Comparison of ENCODE assay signal across 12 cellular contexts in genomic region chr13:95267662-95268369, GRCh38. TPM values are rescaled to one million over a fixed set of nuclear protein-coding genes. Genes with fewer than 3 reads are reported as not detected.
DNase-seq lines count a peak whose midpoint lies in the region; ATAC-seq and TF ChIP-seq lines count a peak whose summit lies in the region.
"Had no signal": no experiment of that assay in that cellular context is flagged by ENCODE, and none has a peak within 500 bp of the region (broad histone marks: within the 10 kb centered on the region; RNA-seq: fewer than 3 reads in every experiment).

No MANE protein-coding gene starts in this region.

- H3K79me1 ChIP-seq in IMR-90 (ENCODE audit: low read depth in 1 of 2, low read length in 2 of 2) = peaks cover 21 to 45% of the 10 kb centered on the region in 2 experiments

- peak overlapping the region; percentile 95 for H3K27ac ChIP-seq in IMR-90 (ENCODE audit: insufficient read depth, low read length)
- H3K27ac ChIP-seq: pancreas had no signal

- peak overlapping the region; percentile 96 for H3K4ac ChIP-seq in IMR-90 (ENCODE audit: low read depth, low read length)

- H3K36me3 Mint-ChIP-seq in activated T-helper 1 cell treated with anti-CD3 and anti-CD28 coated beads, Interleukin-12 subunit alpha, Interleukin-12 subunit beta, Interleukin-2, Interleukin-4 antibody, amounts not matched to agents 30 ng/mL and 10 ng/mL and 1 ng/mL, durations not matched to agents 14 hours and 24 hours and 36 hours (ENCODE audit: low read depth) = peaks cover 2% of the 10 kb centered on the region

- peaks cover 5% of the 10 kb centered on the region for H3K4me1 Mint-ChIP-seq in activated T-helper 1 cell treated with anti-CD3 and anti-CD28 coated beads, Interleukin-12 subunit alpha, Interleukin-12 subunit beta, Interleukin-2, Interleukin-4 antibody, amounts not matched to agents 30 ng/mL and 10 ng/mL and 1 ng/mL, durations not matched to agents 14 hours and 24 hours and 36 hours (ENCODE audit: low read depth)

- no peak for TF ChIP-seq POLR2A in IMR-90 (IDR thresholded peaks at IDR 0.05; ENCODE audit: low read depth, low read length)

- no CpG with 5 or more reads among the region's 6 CpGs for WGBS in IMR-90 (ENCODE audit: extremely low coverage in 2 of 2, insufficient read length in 1 of 2), 2 experiments

- H4K91ac ChIP-seq in IMR-90 (ENCODE audit: insufficient read depth, low read depth, low read length) = peak overlapping the region; percentile 95

- H4K5ac ChIP-seq in IMR-90 (ENCODE audit: low read depth, low read length) = peak overlapping the region; percentile 90

- no peaks in the 10 kb centered on the region for H3K9me3 ChIP-seq in IMR-90 (ENCODE audit: control insufficient read depth, insufficient read depth, low read length)
- H3K9me3 ChIP-seq: esophagus squamous epithelium, pancreas had no signal

- peak overlapping the region; percentile 98 for H2BK20ac ChIP-seq in IMR-90 (ENCODE audit: low read depth, low read length)

- H3K27me3 ChIP-seq in IMR-90 (ENCODE audit: control insufficient read depth, insufficient read depth, low read length) = no peaks in the 10 kb centered on the region
- H3K27me3 ChIP-seq: esophagus squamous epithelium, pancreas had no signal

- H2AK9ac ChIP-seq in IMR-90 (replicated peaks; ENCODE audit: low read depth, low read length, poor library complexity) = no peak overlapping the region

- H2BK120ac ChIP-seq in IMR-90 (ENCODE audit: low read depth, low read length) = peak overlapping the region; percentile 95

- H4K8ac ChIP-seq in IMR-90 (ENCODE audit: low read depth in 2 of 2, low read length in 2 of 2) = peak overlapping the region; percentile 37 to 99

- in situ Hi-C loops in IMR-90 (cut with MboI; ENCODE audit: low sequenced_read_pairs) = no loop called here
- in situ Hi-C loops in astrocyte of the cerebellum (cut with HindIII; ENCODE audit: low sequenced_read_pairs) = no loop called here

- peak; percentile 63 for ATAC-seq in IMR-90 (ENCODE audit: low read depth)
- ATAC-seq in GM18870 (IDR thresholded peaks at IDR 0.05; ENCODE audit: unreplicated experiment) = no peak
- ATAC-seq: pancreas; stimulated activated effector memory CD8-positive, alpha-beta T cell treated with anti-CD3 and anti-CD28 coated beads, Interleukin-12 subunit alpha, Interleukin-12 subunit beta, amount 100 ng/mL, for 72 hours had no signal

- peaks cover 19% of the 10 kb centered on the region for H3K9me1 ChIP-seq in IMR-90 (ENCODE audit: insufficient read depth, low read length)

- no peak overlapping the region for H3K27ac Mint-ChIP-seq in activated T-helper 1 cell treated with anti-CD3 and anti-CD28 coated beads, Interleukin-12 subunit alpha, Interleukin-12 subunit beta, Interleukin-2, Interleukin-4 antibody, amounts not matched to agents 30 ng/mL and 10 ng/mL and 1 ng/mL, durations not matched to agents 14 hours and 24 hours and 36 hours
- H3K27ac Mint-ChIP-seq: stimulated activated effector memory CD8-positive, alpha-beta T cell treated with anti-CD3 and anti-CD28 coated beads, Interleukin-12 subunit alpha, Interleukin-12 subunit beta, amount 100 ng/mL, for 72 hours had no signal

- no TSS peak for BruUV-seq in IMR-90 (replicated peaks; lab: Mats Ljungman, UMichigan)

- peak overlapping the region; percentile 86 for H2BK15ac ChIP-seq in IMR-90 (ENCODE audit: low read depth, low read length)

- peak overlapping the region; percentile 100 for H3K56ac ChIP-seq in IMR-90 (ENCODE audit: extremely low read depth, insufficient read depth, low read length)

- peaks cover 6% of the 10 kb centered on the region for H4K20me1 ChIP-seq in IMR-90 (ENCODE audit: insufficient read depth, low read length)

- peak overlapping the region; percentile 62 for H3K4me2 ChIP-seq in IMR-90 (ENCODE audit: low read depth, low read length)

- peak overlapping the region; percentile 98 for H3K14ac ChIP-seq in IMR-90 (replicated peaks; ENCODE audit: low read depth, low read length)

- H3K9me3 Mint-ChIP-seq in activated T-helper 1 cell treated with anti-CD3 and anti-CD28 coated beads, Interleukin-12 subunit alpha, Interleukin-12 subunit beta, Interleukin-2, Interleukin-4 antibody, amounts not matched to agents 30 ng/mL and 10 ng/mL and 1 ng/mL, durations not matched to agents 14 hours and 24 hours and 36 hours = peaks cover 7% of the 10 kb centered on the region

- H3K27me3 Mint-ChIP-seq in activated T-helper 1 cell treated with anti-CD3 and anti-CD28 coated beads, Interleukin-12 subunit alpha, Interleukin-12 subunit beta, Interleukin-2, Interleukin-4 antibody, amounts not matched to agents 30 ng/mL and 10 ng/mL and 1 ng/mL, durations not matched to agents 14 hours and 24 hours and 36 hours (ENCODE audit: insufficient read depth) = no peaks in the 10 kb centered on the region

- TF ChIP-seq CTCF in IMR-90 (conservative IDR thresholded peaks at IDR 0.05; ENCODE audit: low read depth, low read length) (no peak), astrocyte of the cerebellum (IDR thresholded peaks at IDR 0.05; ENCODE audit: low read depth, low read length, missing control alignments) (no peak)

- H2BK5ac ChIP-seq in IMR-90 (ENCODE audit: low read depth, low read length, poor library complexity, severe bottlenecking) = peak overlapping the region; percentile 97

- peaks cover 27% of the 10 kb centered on the region for H3K4me1 ChIP-seq in IMR-90 (ENCODE audit: control insufficient read depth, insufficient read depth, low read length)

- no peak overlapping the region for H2AFZ ChIP-seq in IMR-90 (replicated peaks; ENCODE audit: low read length, poor library complexity)

- intact Hi-C loops in IMR-90 (cut with micrococcal nuclease) = no loop called here
- intact Hi-C loops in activated T-helper 1 cell treated with anti-CD3 and anti-CD28 coated beads, Interleukin-12 subunit alpha, Interleukin-12 subunit beta, Interleukin-2, Interleukin-4 antibody, amounts not matched to agents 30 ng/mL and 10 ng/mL and 1 ng/mL, durations not matched to agents 14 hours and 24 hours and 36 hours (cut with micrococcal nuclease) = no loop called here

- TF ChIP-seq RAD21 in IMR-90 (IDR thresholded peaks at IDR 0.05; ENCODE audit: low read length) = no peak

- peak overlapping the region; percentile 99 for H2AK5ac ChIP-seq in IMR-90 (ENCODE audit: low read depth, low read length)

- H3K9ac ChIP-seq in IMR-90 (ENCODE audit: low read depth, low read length) = peak overlapping the region; percentile 58

- DNase-seq in AG08395 (ENCODE audit: low spot score) (peak; percentile 61), IMR-90 (peak; percentile 96), astrocyte of the cerebellum (ENCODE audit: low read depth) (peak; percentile 77), lung microvascular endothelial cell (ENCODE audit: low read depth in 2 of 2) (peak; percentile 31 to 87), LoVo (ENCODE audit: low spot score) (no peak), cerebellar cortex (ENCODE audit: low spot score) (no peak)
- no peak for DNase-seq in activated T-helper 1 cell treated with anti-CD3 and anti-CD28 coated beads, Interleukin-12 subunit alpha, Interleukin-12 subunit beta, Interleukin-2, Interleukin-4 antibody, amounts not matched to agents 30 ng/mL and 10 ng/mL and 1 ng/mL, durations not matched to agents 14 hours and 24 hours and 36 hours (ENCODE audit: low spot score)
- DNase-seq: activated T-cell treated with anti-CD3 and anti-CD28 coated beads, Interleukin-2, amount 50 U/mL, for 48 hours; esophagus squamous epithelium; pancreas had no signal

- peak overlapping the region; percentile 95 for H3K18ac ChIP-seq in IMR-90 (ENCODE audit: low read depth, low read length)

- peak overlapping the region; percentile 96 for H3K23ac ChIP-seq in IMR-90 (ENCODE audit: low read depth, low read length)

- CTCF ChIA-PET in IMR-90 (lab: Yijun Ruan, JAX) = interaction anchor here (0.5 to 1.3 kb wide), 2 partner anchors 113 to 170 kb away, joined by 3 read pairs; no protein-coding TSS in a partner anchor

- H3K4me3 Mint-ChIP-seq in activated T-helper 1 cell treated with anti-CD3 and anti-CD28 coated beads, Interleukin-12 subunit alpha, Interleukin-12 subunit beta, Interleukin-2, Interleukin-4 antibody, amounts not matched to agents 30 ng/mL and 10 ng/mL and 1 ng/mL, durations not matched to agents 14 hours and 24 hours and 36 hours = no peak overlapping the region
- H3K4me3 Mint-ChIP-seq: stimulated activated effector memory CD8-positive, alpha-beta T cell treated with anti-CD3 and anti-CD28 coated beads, Interleukin-12 subunit alpha, Interleukin-12 subunit beta, amount 100 ng/mL, for 72 hours had no signal

- H3K36me3 ChIP-seq in IMR-90 (ENCODE audit: control insufficient read depth, insufficient read depth, low read length) = peaks cover 17% of the 10 kb centered on the region
- H3K36me3 ChIP-seq: esophagus squamous epithelium, pancreas had no signal

- dilution Hi-C loops in IMR-90 (cut with HindIII; ENCODE audit: low sequenced_read_pairs, unreplicated experiment) = no loop called here

- H3K4me3 ChIP-seq in IMR-90 (ENCODE audit: insufficient read depth, low read depth, low read length) (no peak overlapping the region), astrocyte of the cerebellum (ENCODE audit: low read depth, low read length) (no peak overlapping the region)
- H3K4me3 ChIP-seq: esophagus squamous epithelium, pancreas had no signal

- POLR2A ChIA-PET in IMR-90 (lab: Charles Lee; ENCODE audit: unreplicated experiment) = interaction anchor here (0.8 kb wide), 1 partner anchor 34 kb away, joined by 3 read pairs; no protein-coding TSS in a partner anchor

TF ChIP-seq in IMR-90, 13 proteins besides CTCF, POLR2A, EP300 and RAD21 (continues in another document):
- no peak for TF ChIP-seq SMC3 (IDR thresholded peaks at IDR 0.05; ENCODE audit: low read depth, low read length)
- no peak for TF ChIP-seq RFX5 (IDR thresholded peaks at IDR 0.05; ENCODE audit: low read depth, low read length)
- TF ChIP-seq FOS (IDR thresholded peaks at IDR 0.05; ENCODE audit: low read depth, low read length) = peak; percentile 81
- TF ChIP-seq RCOR1 (IDR thresholded peaks at IDR 0.05; ENCODE audit: insufficient replicate concordance, low read length) = no peak
- no peak for TF ChIP-seq MXI1 (IDR thresholded peaks at IDR 0.05; ENCODE audit: borderline replicate concordance, low read depth, low read length)
- TF ChIP-seq MAFK (IDR thresholded peaks at IDR 0.05; ENCODE audit: low read depth, low read length) = peak; percentile 31; the same call in 1 of the 2 replicates
- TF ChIP-seq CHD1 (IDR thresholded peaks at IDR 0.05; ENCODE audit: low read depth, low read length) = no peak
- TF ChIP-seq BHLHE40 (IDR thresholded peaks at IDR 0.05; ENCODE audit: low read depth, low read length) = peak; percentile 39
- TF ChIP-seq NFE2L2 (IDR thresholded peaks at IDR 0.05; ENCODE audit: low read depth, low read length) = peak; percentile 59; the same call in 1 of the 2 replicates

RNA-seq across cellular contexts. Expression of gene ABCC4, which starts 33.4 kb away (rescaled TPM):
- total RNA-seq in IMR-90 (2012; rRNA removed) = 41.4 and 56.1 TPM in 2 replicates
- polyA plus RNA-seq in IMR-90 (2012; rRNA removed) = 13.1 and 16.6 TPM in 2 replicates
- 6.5 and 6.8 TPM in 2 replicates for polyA plus RNA-seq in IMR-90 (2012; cell fraction: cytosol; rRNA removed)
- polyA plus RNA-seq in IMR-90 (2012; cell fraction: nucleus; rRNA removed; ENCODE audit: low replicate concordance) = 8.8 and 30.7 TPM in 2 replicates
- 1.6 and 7.2 TPM in 2 replicates for total RNA-seq in lung microvascular endothelial cell
- 16.4 and 20.2 TPM in 2 replicates for total RNA-seq in activated T-helper 1 cell treated with anti-CD3 and anti-CD28 coated beads, Interleukin-12 subunit alpha, Interleukin-12 subunit beta, Interleukin-2, Interleukin-4 antibody, amounts not matched to agents 30 ng/mL and 10 ng/mL and 1 ng/mL, durations not matched to agents 14 hours and 24 hours and 36 hours

Comparison
In these comparisons a context has a peak if more than half of its experiments do, and no peak if none do; other contexts are left out.
1. DNase-seq: peak in AG08395 (single experiment), IMR-90 (single experiment), astrocyte of the cerebellum (single experiment) and lung microvascular endothelial cell (2 of 2); none in activated T-helper 1 cell treated with anti-CD3 and anti-CD28 coated beads, Interleukin-12 subunit alpha, Interleukin-12 subunit beta, Interleukin-2, Interleukin-4 antibody, amounts not matched to agents 30 ng/mL and 10 ng/mL and 1 ng/mL, durations not matched to agents 14 hours and 24 hours and 36 hours (single experiment), LoVo (single experiment) and cerebellar cortex (single experiment).